8 cellular contexts compared by ENCODE assay signal in the genomic region with DNA sequence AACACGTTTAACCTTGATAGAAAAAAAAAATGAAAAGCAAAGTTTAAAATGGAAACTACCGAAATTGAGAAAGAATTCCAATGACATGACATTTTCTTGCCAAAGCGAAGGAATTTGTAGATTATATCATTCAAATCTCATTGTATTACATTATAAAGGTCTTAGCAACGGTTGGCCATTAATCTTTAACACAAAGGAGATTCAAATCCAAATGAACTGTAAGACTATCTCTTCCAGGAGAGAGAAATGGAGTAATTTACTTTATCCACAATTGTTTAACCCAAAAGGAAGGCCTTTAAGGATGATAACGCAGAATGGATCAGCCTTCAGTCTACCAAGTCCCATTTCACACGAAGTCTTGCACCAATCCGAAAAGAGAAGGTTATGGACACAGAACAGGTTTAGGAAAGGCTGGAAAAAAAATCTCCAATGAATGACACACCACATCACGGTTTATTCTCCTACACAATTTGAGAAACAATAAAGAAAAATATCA. TPM values are rescaled to one million over a fixed set of nuclear protein-coding genes. Genes with fewer than 3 reads are reported as not detected.
DNase-seq lines count a peak whose midpoint lies in the region; ATAC-seq and TF ChIP-seq lines count a peak whose summit lies in the region.

No MANE protein-coding gene starts in this region.

- H3K27me3 ChIP-seq in skeletal muscle satellite cell (ENCODE audit: control insufficient read depth, insufficient read depth, low read length): no peaks in the 10 kb centered on the region

- peak overlapping the region; percentile 69; the same call in 1 of the 2 replicates for H3K27ac ChIP-seq in SK-N-MC

- DNase-seq in NCI-H1417 (lab: John Stamatoyannopoulos, UW): peak in 2 of 3 experiments; percentile 54 to 78
- DNase-seq in NCI-H1417 treated with DMSO at 0.1 percent for 48 hours (lab: John Stamatoyannopoulos, UW): no peak
- no peak for DNase-seq in SK-N-MC (ENCODE audit: low read depth, low spot score)
- DNase-seq in foreskin fibroblast: no peak
- DNase-seq in SIG-M5 (lab: John Stamatoyannopoulos, UW): no peak
- no peak for DNase-seq in DMS153 (lab: John Stamatoyannopoulos, UW)

- no peak for TF ChIP-seq CTCF in foreskin fibroblast (IDR thresholded peaks at IDR 0.05; ENCODE audit: low read depth, low read length)

- H3K9ac ChIP-seq in SK-N-MC (ENCODE audit: insufficient read length) (peak overlapping the region; percentile 85), skeletal muscle satellite cell (ENCODE audit: low read depth, low read length) (peak overlapping the region; percentile 90)

- H3K4me3 ChIP-seq in SK-N-MC (peak overlapping the region; percentile 98), foreskin fibroblast (ENCODE audit: low read depth in 1 of 2, low read length in 2 of 2) (peak overlapping the region; percentile 89 to 93), skeletal muscle satellite cell (ENCODE audit: low read length) (peak overlapping the region; percentile 86)

- H3K9me3 ChIP-seq in SK-N-MC (ENCODE audit: low read depth, low read length): peaks cover 3% of the 10 kb centered on the region; the same call in 1 of the 2 replicates
- no peaks in the 10 kb centered on the region for H3K9me3 ChIP-seq in skeletal muscle satellite cell (replicated peaks; ENCODE audit: low read length)

- peak overlapping the region; percentile 76 for H3K4me2 ChIP-seq in skeletal muscle satellite cell (ENCODE audit: low read length)

- H3K36me3 ChIP-seq in SK-N-MC (ENCODE audit: insufficient read depth, low read length): no peaks in the 10 kb centered on the region; the same call in 1 of the 2 replicates
- peaks cover 5% of the 10 kb centered on the region for H3K36me3 ChIP-seq in skeletal muscle satellite cell (ENCODE audit: insufficient read depth, low read length)

- ATAC-seq in HG02981 (IDR thresholded peaks at IDR 0.05; ENCODE audit: unreplicated experiment): no peak

- H3K4me1 ChIP-seq in skeletal muscle satellite cell (ENCODE audit: control insufficient read depth, insufficient read depth, low read length): peaks cover 39% of the 10 kb centered on the region

RNA-seq across cellular contexts. Expression of gene ENAH, which starts 1.5 kb away (rescaled TPM):
- 68.6 and 129 TPM in 2 replicates for total RNA-seq in skeletal muscle satellite cell (2012; rRNA removed)

Comparison
In these comparisons a context has a peak if more than half of its experiments do, and no peak if none do; other contexts are left out.
1. DNase-seq: peak in NCI-H1417 (2 of 3); none in NCI-H1417 treated with DMSO at 0.1 percent for 48 hours (single experiment), SK-N-MC (single experiment), foreskin fibroblast (0 of 2), SIG-M5 (single experiment) and DMS153 (single experiment).
2. Peak in every context shown above with its lines, with median percentiles within 50 percentile points of each other: H3K4me3 ChIP-seq.